1 cellular context compared by ENCODE assay signal in the genomic region with DNA sequence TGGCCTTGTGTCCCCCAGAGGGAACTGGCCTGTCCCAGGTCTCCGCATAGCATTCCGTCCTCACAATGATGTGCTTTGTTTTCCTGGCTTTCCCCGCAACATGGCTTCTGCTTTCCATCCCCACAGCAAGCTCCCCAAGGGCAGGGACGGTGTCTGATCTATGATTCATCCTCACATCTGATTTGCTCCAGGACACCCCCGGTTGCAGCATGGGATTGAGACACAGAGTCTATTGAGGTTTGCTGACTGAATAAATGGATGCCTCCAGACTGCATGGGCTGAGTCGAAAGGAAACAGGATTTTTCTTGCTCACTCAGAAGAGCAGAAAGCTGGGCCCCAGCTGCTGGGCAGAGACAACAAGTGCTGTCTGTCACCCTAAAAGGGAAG.
TF ChIP-seq lines count a peak whose summit lies in the region.

No MANE protein-coding gene starts in this region.

TF ChIP-seq in IMR-90, 13 proteins besides CTCF, POLR2A, EP300 and RAD21:
- no peak for TF ChIP-seq NFE2L2 (IDR thresholded peaks at IDR 0.05; ENCODE audit: low read depth, low read length)
- TF ChIP-seq BHLHE40 (IDR thresholded peaks at IDR 0.05; ENCODE audit: low read depth, low read length): no peak
- no peak for TF ChIP-seq FOS (IDR thresholded peaks at IDR 0.05; ENCODE audit: low read depth, low read length)
- TF ChIP-seq MAZ (IDR thresholded peaks at IDR 0.05; ENCODE audit: borderline replicate concordance, low read depth, low read length): no peak
- TF ChIP-seq CHD1 (IDR thresholded peaks at IDR 0.05; ENCODE audit: low read depth, low read length): no peak
- TF ChIP-seq ELK1 (IDR thresholded peaks at IDR 0.05; ENCODE audit: borderline replicate concordance, low read depth, low read length): no peak
- no peak for TF ChIP-seq USF2 (IDR thresholded peaks at IDR 0.05; ENCODE audit: low read depth, low read length)
- TF ChIP-seq RCOR1 (IDR thresholded peaks at IDR 0.05; ENCODE audit: insufficient replicate concordance, low read length): no peak
- TF ChIP-seq RFX5 (IDR thresholded peaks at IDR 0.05; ENCODE audit: low read depth, low read length): no peak
- no peak for TF ChIP-seq CEBPB (IDR thresholded peaks at IDR 0.05; ENCODE audit: low read depth, low read length)
